Comparison of ENCODE assay signal across 13 cellular contexts in the genomic region with DNA sequence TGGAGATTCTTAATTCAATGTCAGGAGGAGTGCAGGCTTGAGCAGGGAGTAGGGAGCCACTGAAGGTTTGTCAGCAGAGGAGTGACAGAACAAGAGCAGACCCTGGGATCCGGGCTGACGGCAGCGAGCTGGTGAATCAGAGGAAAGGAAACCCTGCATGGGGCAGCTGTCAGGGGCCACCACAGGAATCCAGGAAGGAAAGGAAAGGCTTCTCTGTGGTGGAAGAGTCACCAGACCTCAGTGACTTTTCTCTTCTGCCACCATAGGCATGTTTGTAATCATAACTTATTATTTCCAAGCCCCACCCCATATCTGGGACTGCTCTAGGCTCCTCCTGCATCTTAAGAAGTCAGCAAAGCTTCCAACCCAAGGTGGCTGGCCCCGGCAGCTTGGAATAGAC.
DNase-seq lines count a peak whose midpoint lies in the region; TF ChIP-seq lines count a peak whose summit lies in the region.
"Had no signal": no experiment of that assay in that cellular context is flagged by ENCODE, and none has a peak within 500 bp of the region (broad histone marks: within the 10 kb centered on the region; RNA-seq: fewer than 3 reads in every experiment).

No MANE protein-coding gene starts in this region.

- H3K4me2 ChIP-seq in fibroblast of lung (ENCODE audit: extremely low read depth, insufficient read depth, low read length): no peak overlapping the region
- H3K4me2 ChIP-seq: KMS-11 had no signal

- no peaks in the 10 kb centered on the region for H3K36me3 ChIP-seq in SJCRH30
- no peaks in the 10 kb centered on the region for H3K36me3 ChIP-seq in fibroblast of lung (ENCODE audit: control insufficient read depth, insufficient read depth, low read length)
- H3K36me3 ChIP-seq in endodermal cell (ENCODE audit: control insufficient read depth, insufficient read depth, low read length): no peaks in the 10 kb centered on the region

- H3K9me3 ChIP-seq in SJCRH30 (replicated peaks): no peaks in the 10 kb centered on the region
- H3K9me3 ChIP-seq in fibroblast of lung (ENCODE audit: control insufficient read depth, insufficient read depth, low read depth, low read length): no peaks in the 10 kb centered on the region
- H3K9me3 ChIP-seq in endodermal cell (ENCODE audit: control insufficient read depth, low read length): no peaks in the 10 kb centered on the region

- no peaks in the 10 kb centered on the region for H4K20me1 ChIP-seq in fibroblast of lung (ENCODE audit: control insufficient read depth, extremely low read depth, insufficient read depth, low read length)

- H3K79me2 ChIP-seq in fibroblast of lung (ENCODE audit: control insufficient read depth, insufficient read depth, low read length): no peaks in the 10 kb centered on the region

- no peak overlapping the region for H2AFZ ChIP-seq in fibroblast of lung (ENCODE audit: low read length)

- H3K36me3 Mint-ChIP-seq in endodermal cell (ENCODE audit: low read depth): no peaks in the 10 kb centered on the region
- H3K36me3 Mint-ChIP-seq: activated naive CD8-positive, alpha-beta T cell treated with anti-CD3 and anti-CD28 coated beads, Interleukin-2, amount 10 ng/mL, durations not matched to agents 7 days and 5 days had no signal

- H3K4me1 Mint-ChIP-seq in endodermal cell: peaks cover 5% of the 10 kb centered on the region

- no peaks in the 10 kb centered on the region for H3K27me3 ChIP-seq in SJCRH30
- H3K27me3 ChIP-seq in fibroblast of lung (ENCODE audit: control insufficient read depth, insufficient read depth, low read length): no peaks in the 10 kb centered on the region
- no peaks in the 10 kb centered on the region for H3K27me3 ChIP-seq in endodermal cell (ENCODE audit: control insufficient read depth, insufficient read depth, low read length, poor library complexity, severe bottlenecking)

- TF ChIP-seq CTCF in fibroblast of lung (conservative IDR thresholded peaks at IDR 0.05 in 1 of 2, IDR thresholded peaks at IDR 0.05 in 1 of 2; ENCODE audit: low read depth in 1 of 2, low read length in 2 of 2) (no peak), endodermal cell (conservative IDR thresholded peaks at IDR 0.05) (no peak)

- H3K27ac ChIP-seq in SJCRH30 (peak overlapping the region; percentile 31), fibroblast of lung (ENCODE audit: insufficient read depth, low read length) (no peak overlapping the region), endodermal cell (ENCODE audit: low read depth, low read length) (no peak overlapping the region)
- H3K27ac ChIP-seq: KMS-11, RWPE1 had no signal

- peaks cover 34% of the 10 kb centered on the region for H3K9me3 Mint-ChIP-seq in endodermal cell

- H3K27ac Mint-ChIP-seq in endodermal cell: no peak overlapping the region
- H3K27ac Mint-ChIP-seq: activated naive CD8-positive, alpha-beta T cell treated with anti-CD3 and anti-CD28 coated beads, Interleukin-2, amount 10 ng/mL, durations not matched to agents 7 days and 5 days had no signal

- peaks cover 5% of the 10 kb centered on the region for H3K27me3 Mint-ChIP-seq in endodermal cell (ENCODE audit: insufficient read depth)
- H3K27me3 Mint-ChIP-seq: activated naive CD8-positive, alpha-beta T cell treated with anti-CD3 and anti-CD28 coated beads, Interleukin-2, amount 10 ng/mL, durations not matched to agents 7 days and 5 days had no signal

- H3K4me3 ChIP-seq in SJCRH30 (no peak overlapping the region), fibroblast of lung (replicated peaks in 1 of 4; ENCODE audit: control extremely low read depth in 1 of 4, insufficient read depth in 1 of 4, low read depth in 3 of 4, low read length in 4 of 4) (no peak overlapping the region), endodermal cell (ENCODE audit: low read length) (no peak overlapping the region)

- DNase-seq in H4 (ENCODE audit: low spot score) (peak; percentile 73), SJCRH30 (peak; percentile 64 to 71), fibroblast of lung (ENCODE audit: low read depth in 2 of 2) (peak; percentile 44 to 84), smooth muscle cell of the brain vasculature (ENCODE audit: low read depth, low spot score) (peak; percentile 32), NCI-H1417 treated with DMSO at 0.1 percent for 48 hours (lab: John Stamatoyannopoulos, UW) (no peak), endodermal cell (no peak), NCI-H1694 treated with DMSO at 0.1 percent for 48 hours (lab: John Stamatoyannopoulos, UW) (no peak)
- DNase-seq: activated CD4-positive, alpha-beta T cell treated with anti-CD3 and anti-CD28 coated beads, Interleukin-2, amount 50 U/mL, for 1 hour; activated naive CD8-positive, alpha-beta T cell treated with anti-CD3 and anti-CD28 coated beads, Interleukin-2, amount 10 ng/mL, durations not matched to agents 7 days and 5 days; left ventricle myocardium superior; NCI-H226 had no signal

- H3K9ac ChIP-seq in fibroblast of lung (ENCODE audit: insufficient read depth, low read length): no peak overlapping the region
- H3K9ac ChIP-seq in endodermal cell (ENCODE audit: extremely low read depth, low read length, poor library complexity, severe bottlenecking): no peak overlapping the region
- H3K9ac ChIP-seq: KMS-11 had no signal

- H3K4me1 ChIP-seq in SJCRH30 (peaks cover 8% of the 10 kb centered on the region), fibroblast of lung (ENCODE audit: control insufficient read depth, extremely low read depth, insufficient read depth, low read length) (no peaks in the 10 kb centered on the region), endodermal cell (ENCODE audit: control insufficient read depth, insufficient read depth, low read length) (no peaks in the 10 kb centered on the region)

- 96% methylated on average over 4 of the region's 4 CpGs; no CpG with 5 or more reads in 1 of the 2 experiments for WGBS in endodermal cell (ENCODE audit: insufficient coverage in 1 of 2, insufficient read length in 1 of 2), 2 experiments

- no peak overlapping the region for H3K4me3 Mint-ChIP-seq in endodermal cell
- H3K4me3 Mint-ChIP-seq: activated naive CD8-positive, alpha-beta T cell treated with anti-CD3 and anti-CD28 coated beads, Interleukin-2, amount 10 ng/mL, durations not matched to agents 7 days and 5 days had no signal

Comparison
In these comparisons a context has a peak if more than half of its experiments do, and no peak if none do; other contexts are left out.
1. DNase-seq: peak in H4 (single experiment), SJCRH30 (2 of 2), fibroblast of lung (2 of 2) and smooth muscle cell of the brain vasculature (single experiment); none in NCI-H1417 treated with DMSO at 0.1 percent for 48 hours (single experiment), endodermal cell (single experiment) and NCI-H1694 treated with DMSO at 0.1 percent for 48 hours (single experiment).